Comparison of ENCODE assay signal across 12 cellular contexts in the genomic region with DNA sequence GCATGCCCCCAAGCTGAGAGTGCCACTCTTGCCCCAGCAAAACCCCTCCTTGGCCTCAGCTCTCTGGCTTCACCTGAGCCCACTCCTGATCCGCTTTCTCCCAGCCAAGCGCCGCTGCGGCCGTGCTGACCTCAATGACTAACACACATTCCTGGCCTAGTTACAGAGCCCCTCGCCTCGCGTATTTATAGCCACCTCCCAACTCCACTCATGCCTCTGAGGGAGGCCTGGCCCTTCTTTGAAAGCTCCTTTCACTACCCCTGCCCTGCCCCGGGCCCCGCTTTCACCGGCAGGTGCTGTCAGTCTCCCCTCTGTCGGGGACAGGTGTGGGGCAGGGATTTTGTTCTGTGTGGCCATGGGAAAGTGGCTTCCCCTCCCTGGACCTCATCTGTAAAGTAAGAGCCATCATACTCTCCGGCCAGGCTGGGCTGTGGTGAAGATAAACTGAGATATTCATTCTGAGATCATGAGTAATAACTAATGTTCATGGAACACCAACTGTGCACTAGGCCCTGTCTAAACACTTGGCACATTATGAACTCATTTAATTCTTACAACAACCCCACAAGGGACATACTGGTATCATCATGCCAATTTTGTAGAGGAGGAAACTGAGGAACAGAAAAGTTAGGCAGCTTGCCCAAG. TPM values are rescaled to one million over a fixed set of nuclear protein-coding genes. Genes with fewer than 3 reads are reported as not detected.
DNase-seq lines count a peak whose midpoint lies in the region; TF ChIP-seq lines count a peak whose summit lies in the region.
"Had no signal": no experiment of that assay in that cellular context is flagged by ENCODE, and none has a peak within 500 bp of the region (broad histone marks: within the 10 kb centered on the region; RNA-seq: fewer than 3 reads in every experiment).

No MANE protein-coding gene starts in this region.

- H3K27me3 ChIP-seq in osteoblast (ENCODE audit: insufficient read depth, low read length) (peaks cover 28% of the 10 kb centered on the region), vagina (no peaks in the 10 kb centered on the region)
- H3K27me3 ChIP-seq: BLaER1 treated with 17β-estradiol and CSF1 and Interleukin-3, amounts not matched to agents 10 nM and 100 nM had no signal

- no peaks in the 10 kb centered on the region for H3K9me3 ChIP-seq in osteoblast (ENCODE audit: low read depth, low read length)
- no peaks in the 10 kb centered on the region for H3K9me3 ChIP-seq in vagina
- H3K9me3 ChIP-seq: BLaER1 treated with 17β-estradiol and CSF1 and Interleukin-3, amounts not matched to agents 10 nM and 100 nM had no signal

- no peaks in the 10 kb centered on the region for H3K79me2 ChIP-seq in osteoblast (ENCODE audit: insufficient read depth, low read length)

- WGBS in lower leg skin, 2 donors: 49 to 58% methylated on average over 13 of the region's 13 CpGs

- H3K4me3 ChIP-seq in coronary artery: no peak overlapping the region
- no peak overlapping the region for H3K4me3 ChIP-seq in osteoblast (ENCODE audit: insufficient read depth, low read length)
- no peak overlapping the region for H3K4me3 ChIP-seq in lower leg skin (ENCODE audit: low read depth, poor library complexity, severe bottlenecking)
- H3K4me3 ChIP-seq in vagina: no peak overlapping the region
- H3K4me3 ChIP-seq: BLaER1 treated with 17β-estradiol and CSF1 and Interleukin-3, amounts not matched to agents 10 nM and 100 nM had no signal

- DNase-seq in ACHN (peak; percentile 73), HT1080 (ENCODE audit: low read depth) (peak; percentile 72), coronary artery (ENCODE audit: low spot score) (peak; percentile 60), osteoblast (ENCODE audit: insufficient read length, low spot score, missing footprints) (peak; percentile 91), lower leg skin (ENCODE audit: low spot score in 2 of 2) (no peak), vagina (ENCODE audit: extremely low spot score in 2 of 2) (no peak), NCI-H748 treated with DMSO at 0.1 percent for 48 hours (lab: John Stamatoyannopoulos, UW) (no peak)
- no peak for DNase-seq in activated CD4-positive, CD25-positive, alpha-beta regulatory T cell (lab: John Stamatoyannopoulos, UW)
- DNase-seq: left colon, NCI-H1105 treated with DMSO at 0.1 percent for 48 hours, NCI-H69 had no signal

- TF ChIP-seq POLR2A in lower leg skin (IDR thresholded peaks at IDR 0.05) (no peak), vagina (IDR thresholded peaks at IDR 0.05) (no peak)

- H3K27ac ChIP-seq in coronary artery: no peak overlapping the region
- H3K27ac ChIP-seq in osteoblast (ENCODE audit: low read depth, low read length): peak overlapping the region; percentile 76
- H3K27ac ChIP-seq in vagina: no peak overlapping the region
- H3K27ac ChIP-seq: BLaER1 treated with 17β-estradiol and CSF1 and Interleukin-3, amounts not matched to agents 10 nM and 100 nM had no signal

- H4K20me1 ChIP-seq in osteoblast (ENCODE audit: insufficient read depth, low read length): no peaks in the 10 kb centered on the region

- H3K4me1 ChIP-seq in osteoblast (ENCODE audit: insufficient read depth, low read length) (peaks cover 13% of the 10 kb centered on the region), vagina (no peaks in the 10 kb centered on the region)

- in situ Hi-C loops in ACHN (cut with HindIII; ENCODE audit: low pct_ligation_motif_present, low pct_unique_long_range_greater_than_20kb, low sequenced_read_pairs): no loop called here

- peak overlapping the region; percentile 51 for H3K4me2 ChIP-seq in osteoblast (ENCODE audit: insufficient read depth, low read length)
- H3K4me2 ChIP-seq: BLaER1 treated with 17β-estradiol and CSF1 and Interleukin-3, amounts not matched to agents 10 nM and 100 nM had no signal

- intact Hi-C loops in lower leg skin (cut with DNase I; ENCODE audit: low total_unique reads): no loop called here
- intact Hi-C loops in vagina (cut with DNase I): no loop called here

- TF ChIP-seq CTCF in coronary artery (IDR thresholded peaks at IDR 0.05): no peak
- TF ChIP-seq CTCF in osteoblast (IDR thresholded peaks at IDR 0.05; ENCODE audit: extremely low read depth, low read depth, low read length): no peak
- TF ChIP-seq CTCF in lower leg skin (IDR thresholded peaks at IDR 0.05): no peak
- TF ChIP-seq CTCF in vagina (IDR thresholded peaks at IDR 0.05): no peak

- peak overlapping the region; percentile 81 for H2AFZ ChIP-seq in osteoblast (ENCODE audit: low read length)

- no peaks in the 10 kb centered on the region for H3K36me3 ChIP-seq in osteoblast (ENCODE audit: insufficient read depth, low read length)
- H3K36me3 ChIP-seq in vagina: no peaks in the 10 kb centered on the region
- H3K36me3 ChIP-seq: BLaER1 treated with 17β-estradiol and CSF1 and Interleukin-3, amounts not matched to agents 10 nM and 100 nM had no signal

RNA-seq across cellular contexts. Expression of a gene that starts 13.2 kb away (rescaled TPM):
- 0.03 TPM in 1 of 2 replicates, not detected in the other for total RNA-seq in HT1080 (2014; rRNA removed; shearing (Covaris generic))
- 0.07 TPM in 1 of 2 replicates, not detected in the other for polyA plus RNA-seq in HT1080 (2015; cell fraction: cytosol; rRNA removed)
- polyA plus RNA-seq in HT1080 (2015; cell fraction: nucleus; rRNA removed): 0.12 and 0.22 TPM in 2 replicates
- total RNA-seq in osteoblast: not detected in 2 replicates
- total RNA-seq in lower leg skin: under 1 TPM in 3 of 4 donors, not detected in 1; 0.12 to 0.45 (median 0.19) TPM
- 0.25 TPM for total RNA-seq in vagina

Comparison
In these comparisons a context has a peak if more than half of its experiments do, and no peak if none do; other contexts are left out.
1. DNase-seq: peak in ACHN (single experiment), HT1080 (single experiment), coronary artery (single experiment) and osteoblast (single experiment); none in lower leg skin (0 of 2), activated CD4-positive, CD25-positive, alpha-beta regulatory T cell (0 of 4), vagina (0 of 2) and NCI-H748 treated with DMSO at 0.1 percent for 48 hours (single experiment).